1 cellular context compared by ENCODE assay signal in the genomic region with DNA sequence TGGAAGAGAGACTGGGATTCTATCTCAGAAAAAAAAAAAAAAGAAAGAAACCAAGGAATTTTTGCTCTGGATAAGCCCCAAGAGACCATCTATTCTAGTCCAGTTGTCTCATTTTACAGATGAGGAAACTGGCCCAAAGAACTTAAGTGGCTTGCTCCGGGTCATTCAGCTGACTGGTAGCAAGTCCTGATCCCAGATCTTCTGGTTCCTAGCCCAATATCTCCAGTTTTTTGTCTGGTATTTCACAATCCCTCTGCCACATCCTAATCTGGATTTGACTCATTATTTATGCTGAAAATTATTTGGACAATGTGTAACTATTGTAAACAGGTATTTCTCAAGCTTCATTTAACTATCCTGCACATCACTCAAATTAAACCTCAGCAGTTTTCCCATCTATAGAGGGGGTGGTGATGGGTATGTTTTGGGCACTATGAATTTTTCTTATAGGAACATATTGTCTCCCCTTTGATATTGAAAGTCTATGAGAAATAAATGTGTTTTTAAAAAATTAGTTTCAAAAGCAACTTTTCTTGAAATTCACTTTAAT.
TF ChIP-seq lines count a peak whose summit lies in the region.

No MANE protein-coding gene starts in this region.

TF ChIP-seq in WTC11, 78 proteins besides CTCF, POLR2A, EP300 and RAD21 (continued from another document):
- TF ChIP-seq, protein P1, sequence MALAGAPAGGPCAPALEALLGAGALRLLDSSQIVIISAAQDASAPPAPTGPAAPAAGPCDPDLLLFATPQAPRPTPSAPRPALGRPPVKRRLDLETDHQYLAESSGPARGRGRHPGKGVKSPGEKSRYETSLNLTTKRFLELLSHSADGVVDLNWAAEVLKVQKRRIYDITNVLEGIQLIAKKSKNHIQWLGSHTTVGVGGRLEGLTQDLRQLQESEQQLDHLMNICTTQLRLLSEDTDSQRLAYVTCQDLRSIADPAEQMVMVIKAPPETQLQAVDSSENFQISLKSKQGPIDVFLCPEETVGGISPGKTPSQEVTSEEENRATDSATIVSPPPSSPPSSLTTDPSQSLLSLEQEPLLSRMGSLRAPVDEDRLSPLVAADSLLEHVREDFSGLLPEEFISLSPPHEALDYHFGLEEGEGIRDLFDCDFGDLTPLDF (CRISPR knock-in tag; IDR thresholded peaks at IDR 0.05) = no peak
- TF ChIP-seq RORB (CRISPR knock-in tag; IDR thresholded peaks at IDR 0.05) (no peak), ZNF121 (CRISPR knock-in tag; IDR thresholded peaks at IDR 0.05) (no peak), EMX1 (CRISPR knock-in tag; IDR thresholded peaks at IDR 0.05) (no peak), FOXJ3 (CRISPR knock-in tag; IDR thresholded peaks at IDR 0.05; ENCODE audit: borderline replicate concordance) (no peak), TEAD1 (CRISPR knock-in tag; IDR thresholded peaks at IDR 0.05) (no peak), NFE2L1 (CRISPR knock-in tag; IDR thresholded peaks at IDR 0.05) (no peak), ZNF232 (CRISPR knock-in tag; IDR thresholded peaks at IDR 0.05) (no peak)
- TF ChIP-seq, protein P2, sequence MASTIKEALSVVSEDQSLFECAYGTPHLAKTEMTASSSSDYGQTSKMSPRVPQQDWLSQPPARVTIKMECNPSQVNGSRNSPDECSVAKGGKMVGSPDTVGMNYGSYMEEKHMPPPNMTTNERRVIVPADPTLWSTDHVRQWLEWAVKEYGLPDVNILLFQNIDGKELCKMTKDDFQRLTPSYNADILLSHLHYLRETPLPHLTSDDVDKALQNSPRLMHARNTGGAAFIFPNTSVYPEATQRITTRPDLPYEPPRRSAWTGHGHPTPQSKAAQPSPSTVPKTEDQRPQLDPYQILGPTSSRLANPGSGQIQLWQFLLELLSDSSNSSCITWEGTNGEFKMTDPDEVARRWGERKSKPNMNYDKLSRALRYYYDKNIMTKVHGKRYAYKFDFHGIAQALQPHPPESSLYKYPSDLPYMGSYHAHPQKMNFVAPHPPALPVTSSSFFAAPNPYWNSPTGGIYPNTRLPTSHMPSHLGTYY (CRISPR knock-in tag; IDR thresholded peaks at IDR 0.05) = no peak
- TF ChIP-seq, protein P3, sequence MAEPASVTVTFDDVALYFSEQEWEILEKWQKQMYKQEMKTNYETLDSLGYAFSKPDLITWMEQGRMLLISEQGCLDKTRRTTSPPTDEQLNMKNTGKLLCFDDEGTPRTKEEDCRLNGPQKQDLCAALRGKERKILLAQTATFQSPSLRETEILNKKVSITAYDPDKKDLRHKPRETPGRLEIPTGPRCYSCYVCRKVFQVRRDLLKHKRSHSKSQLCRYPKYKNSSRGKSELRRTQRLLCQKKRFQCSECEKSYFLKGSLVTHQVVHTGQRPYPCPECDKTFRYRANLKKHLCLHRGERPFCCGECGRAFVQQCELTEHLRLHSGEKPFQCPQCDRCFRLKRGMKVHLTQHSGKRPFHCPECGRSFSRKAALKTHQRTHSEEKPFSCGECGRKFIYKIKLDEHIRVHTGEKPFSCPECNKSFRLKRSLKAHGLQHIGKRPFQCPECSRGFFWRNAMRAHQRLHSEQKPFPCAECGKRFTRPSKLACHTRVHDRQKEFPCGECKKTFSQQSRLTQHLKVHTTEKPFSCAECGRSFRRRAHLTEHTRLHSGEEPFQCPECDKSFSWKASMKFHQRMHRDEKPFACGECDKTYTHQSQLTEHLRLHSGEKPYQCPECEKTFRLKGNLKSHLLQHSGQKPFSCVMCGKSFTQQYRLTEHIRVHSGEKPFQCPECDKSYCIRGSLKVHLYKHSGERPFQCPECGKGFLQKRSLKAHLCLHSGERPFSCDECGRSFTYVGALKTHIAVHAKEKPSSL (CRISPR knock-in tag; conservative IDR thresholded peaks at IDR 0.05) = no peak
